ENCODE assay signal across 1 cellular context in genomic region chr2:46963961-46964673, GRCh38.
TF ChIP-seq lines count a peak whose summit lies in the region.

No MANE protein-coding gene starts in this region.

TF ChIP-seq in H1, 55 proteins besides CTCF, POLR2A, EP300 and RAD21:
- TF ChIP-seq NRF1 (IDR thresholded peaks at IDR 0.05; ENCODE audit: low read depth, low read length) = no peak
